17 cellular contexts compared by ENCODE assay signal in genomic region chr14:102736956-102737355, GRCh38. TPM values are rescaled to one million over a fixed set of nuclear protein-coding genes. Genes with fewer than 3 reads are reported as not detected.
DNase-seq lines count a peak whose midpoint lies in the region; TF ChIP-seq lines count a peak whose summit lies in the region.
"Had no signal": no experiment of that assay in that cellular context is flagged by ENCODE, and none has a peak within 500 bp of the region (broad histone marks: within the 10 kb centered on the region; RNA-seq: fewer than 3 reads in every experiment).

No MANE protein-coding gene starts in this region.

- H3K9me3 ChIP-seq in endodermal cell (ENCODE audit: control insufficient read depth, low read length) = peaks cover 6% of the 10 kb centered on the region

- no peak overlapping the region for H3K27ac ChIP-seq in endodermal cell (ENCODE audit: low read depth, low read length)
- H3K27ac ChIP-seq: A549 had no signal

- no peaks in the 10 kb centered on the region for H3K27me3 ChIP-seq in endodermal cell (ENCODE audit: control insufficient read depth, insufficient read depth, low read length, poor library complexity, severe bottlenecking)

- H3K4me1 Mint-ChIP-seq in chondrocyte (ENCODE audit: low read depth) (no peaks in the 10 kb centered on the region), endodermal cell (no peaks in the 10 kb centered on the region)
- H3K4me1 Mint-ChIP-seq: CD14-positive monocyte, GM23338, H9 had no signal

- H3K4me1 ChIP-seq in endodermal cell (ENCODE audit: control insufficient read depth, insufficient read depth, low read length) = no peaks in the 10 kb centered on the region
- H3K4me1 ChIP-seq: A549 had no signal

- no peaks in the 10 kb centered on the region for H3K36me3 ChIP-seq in endodermal cell (ENCODE audit: control insufficient read depth, insufficient read depth, low read length)

- no peak overlapping the region for H3K9ac ChIP-seq in endodermal cell (ENCODE audit: extremely low read depth, low read length, poor library complexity, severe bottlenecking)

- no peak overlapping the region for H3K4me3 Mint-ChIP-seq in chondrocyte (ENCODE audit: unreplicated experiment)
- H3K4me3 Mint-ChIP-seq in endodermal cell = no peak overlapping the region
- H3K4me3 Mint-ChIP-seq: CD14-positive monocyte; CD8-positive, alpha-beta T cell; GM23338; H9 had no signal

- DNase-seq in chondrocyte (ENCODE audit: low spot score) = peak; percentile 30
- peak; percentile 33 for DNase-seq in endodermal cell
- DNase-seq in mesenteric fat pad (ENCODE audit: low spot score) = peak; percentile 62
- peak; percentile 63 for DNase-seq in posterior vena cava (ENCODE audit: low spot score)
- DNase-seq in HT-29 (ENCODE audit: low spot score) = no peak
- no peak for DNase-seq in NCI-H2029 treated with DMSO at 0.1 percent for 48 hours (lab: John Stamatoyannopoulos, UW)
- DNase-seq in activated naive CD4-positive, alpha-beta T cell treated with anti-CD3 and anti-CD28 coated beads, Interleukin-2, amount 50 U/mL, for 16 hours = no peak
- DNase-seq in SIG-M5 (lab: John Stamatoyannopoulos, UW) = no peak
- DNase-seq: CD8-positive, alpha-beta T cell; COR-L47; DMS153; DMS79 treated with DMSO at 0.1 percent for 48 hours; EL; H9 had no signal

- H3K4me3 ChIP-seq in endodermal cell (ENCODE audit: low read length) = no peak overlapping the region
- H3K4me3 ChIP-seq: A549, GM23338 had no signal

- H3K27me3 Mint-ChIP-seq in chondrocyte (ENCODE audit: low read depth) (no peaks in the 10 kb centered on the region), endodermal cell (ENCODE audit: insufficient read depth) (no peaks in the 10 kb centered on the region)

- H3K9me3 Mint-ChIP-seq in chondrocyte (ENCODE audit: low read depth) (peaks cover 8% of the 10 kb centered on the region), endodermal cell (peaks cover 15% of the 10 kb centered on the region)

- intact Hi-C loops in posterior vena cava (cut with DNase I) = no loop called here

- peaks cover 14% of the 10 kb centered on the region for H3K36me3 Mint-ChIP-seq in chondrocyte (ENCODE audit: low read depth)
- peaks cover 34% of the 10 kb centered on the region for H3K36me3 Mint-ChIP-seq in endodermal cell (ENCODE audit: low read depth)

- 89 to 93% methylated on average over 3 of the region's 3 CpGs for WGBS in endodermal cell (ENCODE audit: insufficient coverage in 1 of 2, insufficient read length in 1 of 2), 2 experiments

- TF ChIP-seq CTCF in chondrocyte (IDR thresholded peaks at IDR 0.05) = no peak
- no peak for TF ChIP-seq CTCF in endodermal cell (conservative IDR thresholded peaks at IDR 0.05)

- H3K27ac Mint-ChIP-seq in chondrocyte (ENCODE audit: unreplicated experiment) (no peak overlapping the region), endodermal cell (peak overlapping the region; percentile 58)
- H3K27ac Mint-ChIP-seq: CD8-positive, alpha-beta T cell had no signal

RNA-seq across cellular contexts. Expression of gene TRAF3, which starts 40.3 kb away (rescaled TPM):
- total RNA-seq in chondrocyte = 15.0 to 20.1 TPM (median 18.4 TPM) in 3 replicates
- 10 to 100 TPM; 16.7 to 23.8 TPM for total RNA-seq in endodermal cell
- polyA plus RNA-seq in endodermal cell (2013, experiment 1 of 2) = 17.5 TPM
- 18.9 TPM for polyA plus RNA-seq in endodermal cell (2013, experiment 2 of 2)
- 33.3 TPM for total RNA-seq in mesenteric fat pad
- total RNA-seq in posterior vena cava = 10 to 100 TPM; 17.8 to 28.0 TPM
- total RNA-seq in HT-29 (2014; rRNA removed; shearing (Covaris generic)) = 8.7 and 13.5 TPM in 2 replicates

Comparison
In these comparisons a context has a peak if more than half of its experiments do, and no peak if none do; other contexts are left out.
1. DNase-seq: peak in chondrocyte (single experiment), endodermal cell (single experiment), mesenteric fat pad (single experiment) and posterior vena cava (single experiment); none in HT-29 (single experiment), NCI-H2029 treated with DMSO at 0.1 percent for 48 hours (single experiment), activated naive CD4-positive, alpha-beta T cell treated with anti-CD3 and anti-CD28 coated beads, Interleukin-2, amount 50 U/mL, for 16 hours (single experiment) and SIG-M5 (single experiment).